Comparison of ENCODE assay signal across 8 cellular contexts in genomic region chr10:91909178-91909677, GRCh38. TPM values are rescaled to one million over a fixed set of nuclear protein-coding genes. Genes with fewer than 3 reads are reported as not detected.
DNase-seq lines count a peak whose midpoint lies in the region; ATAC-seq, FAIRE-seq and TF ChIP-seq lines count a peak whose summit lies in the region.

Gene FGFBP3, minus strand, starts transcription at chr10:91909486. Its CDS starts 517 bp downstream, at chr10:91908969.

- H3K27ac ChIP-seq in A673 (ENCODE audit: low read depth, low read length, poor library complexity, severe bottlenecking): peak within 1 kb of the TSS; percentile 66
- peak within 1 kb of the TSS; percentile 65 to 85 (median 73) for H3K27ac ChIP-seq in esophagus squamous epithelium
- peak within 1 kb of the TSS; percentile 53 to 68 for H3K27ac ChIP-seq in uterus

- no peak for TF ChIP-seq POLR2A in esophagus squamous epithelium (IDR thresholded peaks at IDR 0.05)
- no peak for TF ChIP-seq POLR2A in uterus (IDR thresholded peaks at IDR 0.05)

- CTCF ChIA-PET in A673 (lab: Charles Lee): interaction anchor here (0.8 to 1.2 kb wide), 3 partner anchors 150 to 611 kb away, joined by 3 to 5 read pairs (median 3); no protein-coding TSS in a partner anchor

- peaks cover 15% of the 10 kb centered on the region for H3K4me1 ChIP-seq in A673 (ENCODE audit: insufficient read depth, low read length, poor library complexity, severe bottlenecking)
- H3K4me1 ChIP-seq in esophagus squamous epithelium: peaks cover 6 to 30% (median 10%) of the 10 kb centered on the region in 3 donors
- no peaks in the 10 kb centered on the region for H3K4me1 ChIP-seq in uterus

- H3K9me3 ChIP-seq in A673 (ENCODE audit: low read depth, low read length, poor library complexity, severe bottlenecking) (no peaks in the 10 kb centered on the region), esophagus squamous epithelium (no peaks in the 10 kb centered on the region), uterus (no peaks in the 10 kb centered on the region)

- DNase-seq in A673 (ENCODE audit: low spot score) (peak; percentile 94), GM18507 (ENCODE audit: extremely low spot score, insufficient read length, low read depth) (no peak), NCI-H2227 (lab: John Stamatoyannopoulos, UW; ENCODE audit: unreplicated experiment) (peak; percentile 75), esophagus squamous epithelium (lab: John Stamatoyannopoulos, UW) (no peak), naive B cell (no peak), uterus (peak in 1 of 2 donors; percentile 31), GM19240 (ENCODE audit: insufficient read length, low spot score) (no peak)
- DNase-seq in activated CD4-positive, alpha-beta T cell treated with anti-CD3 and anti-CD28 coated beads, Interleukin-2, amount 50 U/mL, for 4 hours: peak; percentile 8 to 33

- H3K36me3 Mint-ChIP-seq in naive B cell: no peaks in the 10 kb centered on the region

- POLR2A ChIA-PET in A673 (lab: Charles Lee; ENCODE audit: low non-redundant PET): interaction anchor here (0.5 to 0.6 kb wide), 2 partner anchors 14 to 498 kb away, joined by 4 read pairs; no protein-coding TSS in a partner anchor

- FAIRE-seq in GM18507 (lab: Jason Lieb, UNC): peak; percentile 12

- BruUV-seq in A673 (replicated peaks; lab: Mats Ljungman, UMichigan): no TSS peak

- peaks cover 16 to 22% (median 21%) of the 10 kb centered on the region in 3 donors for H3K4me1 Mint-ChIP-seq in naive B cell

- peak within 1 kb of the TSS; percentile 82 for H3K4me3 ChIP-seq in A673 (ENCODE audit: low read depth, low read length, poor library complexity, severe bottlenecking)
- H3K4me3 ChIP-seq in esophagus squamous epithelium: peak within 1 kb of the TSS; percentile 54 to 98 (median 75)
- H3K4me3 ChIP-seq in uterus: peak within 1 kb of the TSS; percentile 31 to 83

- peak in 1 of 2 donors; percentile 8 for ATAC-seq in naive B cell (ENCODE audit: low read depth in 2 of 2)

- H3K27me3 Mint-ChIP-seq in naive B cell: peaks cover 0 to 6% (median 0%) of the 10 kb centered on the region in 3 donors

- intact Hi-C loops in A673 (cut with micrococcal nuclease; ENCODE audit: unreplicated experiment) (loop anchor here (10.0 kb wide), 1 partner anchor 494 kb away; the partner anchor contains the start of gene HECTD2), esophagus squamous epithelium (cut with DNase I) (loop anchor here (5.0 kb wide), 1 partner anchor 152 kb away; no protein-coding TSS in a partner anchor), uterus (cut with DNase I; ENCODE audit: low total_unique reads) (no loop called here)

- H3K36me3 ChIP-seq in A673 (ENCODE audit: insufficient read depth, low read length, poor library complexity, severe bottlenecking): no peaks in the 10 kb centered on the region
- H3K36me3 ChIP-seq in esophagus squamous epithelium: no peaks in the 10 kb centered on the region
- H3K36me3 ChIP-seq in uterus: no peaks in the 10 kb centered on the region

- peaks cover 0 to 3% (median 0%) of the 10 kb centered on the region in 7 donors for H3K9me3 Mint-ChIP-seq in naive B cell

- H3K27me3 ChIP-seq in A673 (replicated peaks; ENCODE audit: insufficient read depth, low read depth, low read length, poor library complexity): no peaks in the 10 kb centered on the region
- peaks cover 0 to 8% (median 0%) of the 10 kb centered on the region in 4 donors for H3K27me3 ChIP-seq in esophagus squamous epithelium
- no peaks in the 10 kb centered on the region for H3K27me3 ChIP-seq in uterus

- H3K4me3 Mint-ChIP-seq in naive B cell: peak within 1 kb of the TSS; percentile 92 to 98 (median 95)

- H3K27ac Mint-ChIP-seq in naive B cell: peak within 1 kb of the TSS in 5 of 6 donors; percentile 65 to 91 (median 88)

- TF ChIP-seq CTCF in A673 (conservative IDR thresholded peaks at IDR 0.05; ENCODE audit: low read depth, low read length): no peak
- no peak for TF ChIP-seq CTCF in esophagus squamous epithelium (IDR thresholded peaks at IDR 0.05)
- no peak for TF ChIP-seq CTCF in uterus (IDR thresholded peaks at IDR 0.05)

- WGBS in esophagus squamous epithelium, 2 donors: 0 to 2% methylated on average over 16 of the region's 16 CpGs

RNA-seq across cellular contexts. Expression of gene FGFBP3, which starts in this region (rescaled TPM):
- total RNA-seq in A673 (2021): 4.8 and 5.7 TPM in 2 replicates
- total RNA-seq in esophagus squamous epithelium: 1 to 10 TPM in 1 of 4 donors, under 1 TPM in 2, not detected in 1; 0.40 to 1.4 (median 0.57) TPM
- polyA plus RNA-seq in naive B cell (ENCODE audit: low read depth in 6 of 6): 1 to 10 TPM in 5 of 6 donors, under 1 TPM in 1; 0.79 to 2.4 (median 1.4) TPM
- 1 to 10 TPM in 2 of 4 donors, not detected in 2; 1.2 TPM for total RNA-seq in uterus

Comparison
In these comparisons a context has a peak if more than half of its experiments do, and no peak if none do; other contexts are left out.
1. DNase-seq: peak in A673 (single experiment), NCI-H2227 (single experiment) and activated CD4-positive, alpha-beta T cell treated with anti-CD3 and anti-CD28 coated beads, Interleukin-2, amount 50 U/mL, for 4 hours (2 of 2); none in GM18507 (single experiment), esophagus squamous epithelium (single experiment), naive B cell (single experiment) and GM19240 (single experiment).
2. Peak in every context shown above with its lines, with median percentiles within 50 percentile points of each other: H3K27ac ChIP-seq and H3K4me3 ChIP-seq.